ENCODE assay signal across 8 cellular contexts in the genomic region with DNA sequence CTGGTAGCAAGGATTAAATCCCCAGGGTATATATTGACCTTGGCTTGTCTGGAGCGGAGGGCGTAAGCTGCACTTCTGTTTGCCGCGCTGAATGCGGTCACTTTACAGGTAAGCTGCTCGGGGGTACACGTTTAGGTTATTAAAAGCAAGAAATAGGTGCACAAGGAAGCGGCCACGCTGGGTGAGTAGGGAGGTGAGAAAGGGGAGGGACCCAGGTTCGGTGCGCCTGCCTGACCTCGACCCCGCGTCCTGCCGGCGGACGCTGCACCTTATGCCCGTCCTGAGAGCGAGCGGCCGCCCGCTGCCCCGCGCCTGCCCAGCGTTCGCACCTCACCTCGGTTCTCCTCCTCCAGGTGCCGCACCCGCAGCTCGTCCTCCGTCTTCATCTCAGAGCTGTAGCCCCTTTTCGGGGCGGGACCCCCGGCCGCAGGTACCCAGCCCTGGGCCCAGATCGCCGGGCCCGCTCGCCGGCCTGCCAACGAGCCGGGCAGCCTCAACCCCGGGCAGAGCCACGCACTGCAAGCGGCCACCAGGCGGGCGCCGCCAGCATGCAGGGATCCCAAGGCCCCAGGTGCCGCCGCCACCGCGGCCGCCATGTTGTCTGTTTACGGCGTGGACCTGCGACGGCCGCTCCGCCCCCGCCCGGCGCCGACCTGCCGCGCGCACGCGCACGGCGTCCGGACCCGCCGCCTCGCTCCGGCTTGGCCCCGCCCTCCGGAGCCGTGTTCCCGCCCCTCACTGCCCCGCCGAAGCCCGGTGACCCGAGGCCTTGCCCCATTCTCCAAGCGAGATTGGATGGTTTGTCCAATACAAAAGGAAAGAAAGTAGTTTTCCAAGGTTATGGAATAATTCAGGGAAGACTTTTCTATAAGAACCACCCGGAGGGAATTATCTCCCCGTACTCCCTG. TPM values are rescaled to one million over a fixed set of nuclear protein-coding genes. Genes with fewer than 3 reads are reported as not detected.
DNase-seq lines count a peak whose midpoint lies in the region; ATAC-seq and TF ChIP-seq lines count a peak whose summit lies in the region.

A gene with protein sequence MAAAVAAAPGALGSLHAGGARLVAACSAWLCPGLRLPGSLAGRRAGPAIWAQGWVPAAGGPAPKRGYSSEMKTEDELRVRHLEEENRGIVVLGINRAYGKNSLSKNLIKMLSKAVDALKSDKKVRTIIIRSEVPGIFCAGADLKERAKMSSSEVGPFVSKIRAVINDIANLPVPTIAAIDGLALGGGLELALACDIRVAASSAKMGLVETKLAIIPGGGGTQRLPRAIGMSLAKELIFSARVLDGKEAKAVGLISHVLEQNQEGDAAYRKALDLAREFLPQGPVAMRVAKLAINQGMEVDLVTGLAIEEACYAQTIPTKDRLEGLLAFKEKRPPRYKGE (minus strand): TSS at position 625 of the 908 bp plus-strand sequence. CDS start 29 bp downstream, at position 596.

- no peaks in the 10 kb centered on the region for H3K36me3 ChIP-seq in cardiac muscle cell
- no peaks in the 10 kb centered on the region for H3K36me3 ChIP-seq in tibial nerve

- WGBS in tibial nerve, 2 donors = 0 to 1% methylated on average over 52 to 76 of the region's 86 CpGs

- ATAC-seq in activated naive CD8-positive, alpha-beta T cell treated with anti-CD3 and anti-CD28 coated beads, Interleukin-2, amount 50 U/mL, for 24 hours = peak; percentile 77

- no peaks in the 10 kb centered on the region for H3K9me3 ChIP-seq in cardiac muscle cell (ENCODE audit: low read depth)
- H3K9me3 ChIP-seq in tibial nerve = no peaks in the 10 kb centered on the region

- peak within 1 kb of the TSS; percentile 88 for H3K27ac ChIP-seq in cardiac muscle cell
- peak within 1 kb of the TSS; percentile 90 to 97 (median 94) for H3K27ac ChIP-seq in tibial nerve

- DNase-seq in GM04504 (ENCODE audit: low read depth) (peak; percentile 50), GOT3 (lab: John Stamatoyannopoulos, UW) (peak; percentile 27), LNCaP clone FGC (ENCODE audit: low read depth) (no peak), T follicular helper cell (ENCODE audit: low read depth) (peak; percentile 78), cardiac muscle cell (ENCODE audit: low read depth in 1 of 2, low spot score in 1 of 2) (peak; percentile 85 to 90), pons (ENCODE audit: low spot score) (peak; percentile 76), tibial nerve (ENCODE audit: low spot score in 2 of 2) (peak; percentile 67 to 70)
- peak; percentile 91 for DNase-seq in activated naive CD8-positive, alpha-beta T cell treated with anti-CD3 and anti-CD28 coated beads, Interleukin-2, amount 50 U/mL, for 24 hours

- TF ChIP-seq POLR2A in tibial nerve (IDR thresholded peaks at IDR 0.05) = peak; percentile 80 to 86

- TF ChIP-seq CTCF in LNCaP clone FGC (IDR thresholded peaks at IDR 0.05; ENCODE audit: control insufficient read depth, extremely low read depth, insufficient read depth) (no peak), cardiac muscle cell (IDR thresholded peaks at IDR 0.05; ENCODE audit: low read depth, low read length) (no peak), tibial nerve (IDR thresholded peaks at IDR 0.05) (peak in 2 of 5 experiments; percentile 34 to 44)

- H3K4me3 ChIP-seq in LNCaP clone FGC (ENCODE audit: low read depth, low read length) = peak within 1 kb of the TSS; percentile 88
- peak within 1 kb of the TSS; percentile 89 for H3K4me3 ChIP-seq in cardiac muscle cell
- H3K4me3 ChIP-seq in tibial nerve = peak within 1 kb of the TSS; percentile 80 to 99 (median 93)

- peaks cover 18% of the 10 kb centered on the region for H3K36me3 Mint-ChIP-seq in activated naive CD8-positive, alpha-beta T cell treated with anti-CD3 and anti-CD28 coated beads, Interleukin-2, amount 50 U/mL, for 24 hours (ENCODE audit: low read depth)

- no peaks in the 10 kb centered on the region for H3K27me3 Mint-ChIP-seq in activated naive CD8-positive, alpha-beta T cell treated with anti-CD3 and anti-CD28 coated beads, Interleukin-2, amount 50 U/mL, for 24 hours

- H3K4me3 Mint-ChIP-seq in activated naive CD8-positive, alpha-beta T cell treated with anti-CD3 and anti-CD28 coated beads, Interleukin-2, amount 50 U/mL, for 24 hours = peak within 1 kb of the TSS; percentile 95

- H3K27me3 ChIP-seq in cardiac muscle cell (no peaks in the 10 kb centered on the region), tibial nerve (no peaks in the 10 kb centered on the region)

- peak in 1 of 2 donors; percentile 52 for TF ChIP-seq EP300 in tibial nerve (IDR thresholded peaks at IDR 0.05)

- H3K4me1 Mint-ChIP-seq in activated naive CD8-positive, alpha-beta T cell treated with anti-CD3 and anti-CD28 coated beads, Interleukin-2, amount 50 U/mL, for 24 hours = peaks cover 46% of the 10 kb centered on the region

- H3K27ac Mint-ChIP-seq in activated naive CD8-positive, alpha-beta T cell treated with anti-CD3 and anti-CD28 coated beads, Interleukin-2, amount 50 U/mL, for 24 hours = peak within 1 kb of the TSS; percentile 92

- no peaks in the 10 kb centered on the region for H3K9me3 Mint-ChIP-seq in activated naive CD8-positive, alpha-beta T cell treated with anti-CD3 and anti-CD28 coated beads, Interleukin-2, amount 50 U/mL, for 24 hours

- peaks cover 10% of the 10 kb centered on the region for H3K4me1 ChIP-seq in cardiac muscle cell (ENCODE audit: low read depth)
- peaks cover 0 to 49% (median 13%) of the 10 kb centered on the region in 4 donors for H3K4me1 ChIP-seq in tibial nerve

RNA-seq across cellular contexts. Expression of the gene that starts here (rescaled TPM):
- total RNA-seq in cardiac muscle cell (38.4 and 68.8 TPM in 2 replicates), tibial nerve (10 to 100 TPM; 40.5 to 70.1 (median 44.9) TPM)
- 52.0 and 64.5 TPM in 2 replicates for polyA plus RNA-seq in cardiac muscle cell
